In the genomic region with DNA sequence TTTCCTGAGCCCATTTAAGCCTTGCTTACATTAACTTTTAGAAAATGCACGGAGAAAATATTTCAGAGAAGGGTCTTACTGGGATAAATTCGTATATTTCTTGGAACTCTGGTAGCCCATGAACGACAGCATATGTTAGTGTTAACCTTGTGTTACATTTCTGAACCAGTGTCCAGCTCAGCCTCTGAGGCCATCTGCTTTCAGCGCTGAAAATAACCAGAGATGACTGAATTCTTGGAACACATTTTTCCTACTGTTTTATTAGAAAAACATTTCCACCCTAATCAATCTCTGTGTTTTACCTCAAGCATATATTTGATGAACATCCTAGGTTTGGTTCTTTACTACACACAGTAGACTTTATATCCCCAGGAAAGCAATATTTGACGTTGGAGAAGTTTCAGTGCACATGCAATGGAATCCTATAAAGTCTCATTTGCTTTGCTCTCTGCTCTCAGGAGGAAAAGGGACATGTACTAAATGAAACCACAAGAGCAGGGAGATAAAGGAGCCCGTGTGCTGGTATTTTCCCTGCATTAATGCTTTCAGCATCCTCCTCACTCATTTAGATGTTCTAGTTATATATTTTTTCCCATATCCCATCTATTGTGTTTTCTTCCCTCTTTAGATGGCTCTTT, we compare ENCODE assay signal across 11 cellular contexts.
DNase-seq lines count a peak whose midpoint lies in the region; ATAC-seq and TF ChIP-seq lines count a peak whose summit lies in the region.
"Had no signal": no experiment of that assay in that cellular context is flagged by ENCODE, and none has a peak within 500 bp of the region (broad histone marks: within the 10 kb centered on the region; RNA-seq: fewer than 3 reads in every experiment).

No MANE protein-coding gene starts in this region.

- no peaks in the 10 kb centered on the region for H3K27me3 ChIP-seq in smooth muscle cell (ENCODE audit: low read depth)
- H3K27me3 ChIP-seq: foreskin keratinocyte had no signal

- H3K27ac ChIP-seq in smooth muscle cell (ENCODE audit: low read depth): no peak overlapping the region
- H3K27ac ChIP-seq: foreskin keratinocyte had no signal

- H3K4me2 ChIP-seq in smooth muscle cell: peak overlapping the region; percentile 75

- no peak for TF ChIP-seq CTCF in smooth muscle cell (IDR thresholded peaks at IDR 0.05; ENCODE audit: borderline replicate concordance, insufficient read depth, poor library complexity, severe bottlenecking)

- ATAC-seq in GM19351 (IDR thresholded peaks at IDR 0.05; ENCODE audit: unreplicated experiment) (no peak), GM18867 (IDR thresholded peaks at IDR 0.05; ENCODE audit: unreplicated experiment) (no peak)

- H3K4me1 ChIP-seq in smooth muscle cell (ENCODE audit: low read depth): peaks cover 14% of the 10 kb centered on the region
- H3K4me1 ChIP-seq: foreskin keratinocyte had no signal

- H4K20me1 ChIP-seq in smooth muscle cell (ENCODE audit: low read depth): no peaks in the 10 kb centered on the region

- H3K79me2 ChIP-seq in smooth muscle cell (ENCODE audit: low read depth): no peaks in the 10 kb centered on the region

- DNase-seq in NCI-H446 treated with DMSO at 0.1 percent for 48 hours (lab: John Stamatoyannopoulos, UW): peak; percentile 22
- peak; percentile 94 for DNase-seq in cerebellar cortex (ENCODE audit: low spot score)
- DNase-seq in iris pigment epithelial cell (ENCODE audit: low read depth): peak; percentile 57
- no peak for DNase-seq in smooth muscle cell (lab: John Stamatoyannopoulos, UW; ENCODE audit: unreplicated experiment)
- DNase-seq in NCI-H2227 (lab: John Stamatoyannopoulos, UW; ENCODE audit: unreplicated experiment): no peak
- no peak for DNase-seq in T-helper 1 cell
- DNase-seq: activated T-cell treated with anti-CD3 and anti-CD28 coated beads for 4 hours, foreskin keratinocyte had no signal

- no peak overlapping the region for H3K4me3 ChIP-seq in smooth muscle cell
- H3K4me3 ChIP-seq: GM12878 had no signal

- H2AFZ ChIP-seq in smooth muscle cell (ENCODE audit: low read depth): peak overlapping the region; percentile 84

- H3F3A ChIP-seq in smooth muscle cell (ENCODE audit: low read depth): peaks cover 6% of the 10 kb centered on the region

- no peaks in the 10 kb centered on the region for H3K36me3 ChIP-seq in smooth muscle cell (ENCODE audit: low read depth)

- peak overlapping the region; percentile 6 for H3K9ac ChIP-seq in smooth muscle cell (ENCODE audit: low read depth)

- WGBS in smooth muscle cell (ENCODE audit: low lambda C conversion rate): 22% methylated on average over 6 of the region's 6 CpGs

- H3K9me3 ChIP-seq in smooth muscle cell (replicated peaks; ENCODE audit: low read depth): no peaks in the 10 kb centered on the region

Comparison
In these comparisons a context has a peak if more than half of its experiments do, and no peak if none do; other contexts are left out.
1. DNase-seq: peak in NCI-H446 treated with DMSO at 0.1 percent for 48 hours (single experiment), cerebellar cortex (single experiment) and iris pigment epithelial cell (single experiment); none in smooth muscle cell (single experiment), NCI-H2227 (single experiment) and T-helper 1 cell (0 of 5).